24 cellular contexts compared by ENCODE assay signal in the genomic region with DNA sequence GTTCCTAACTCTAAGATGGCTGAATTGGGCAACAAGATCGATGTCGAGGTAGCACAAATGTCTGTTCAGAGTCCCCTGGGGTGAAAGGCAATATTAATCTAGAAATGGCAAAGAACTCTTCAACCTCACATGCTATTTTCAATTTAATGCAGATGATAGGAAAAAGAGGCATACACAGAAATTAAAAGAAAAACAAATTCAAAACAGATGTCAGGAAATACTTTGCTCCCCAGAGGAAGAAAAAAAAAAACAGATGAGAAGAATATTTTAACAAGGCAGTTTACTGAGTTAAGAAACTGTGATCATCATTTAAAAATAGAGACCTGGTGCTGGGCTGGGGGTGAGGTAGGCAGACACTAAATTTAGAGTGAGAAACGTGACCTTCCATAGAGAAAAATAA.
"Had no signal": no experiment of that assay in that cellular context is flagged by ENCODE, and none has a peak within 500 bp of the region (broad histone marks: within the 10 kb centered on the region; RNA-seq: fewer than 3 reads in every experiment).

No MANE protein-coding gene starts in this region.

- H3K4me1 Mint-ChIP-seq: activated CD4-positive, alpha-beta T cell treated with anti-CD3 and anti-CD28 coated beads for 36 hours; activated CD8-positive, alpha-beta memory T cell treated with anti-CD3 and anti-CD28 coated beads, Interleukin-2, amount 10 ng/mL, durations not matched to agents 7 days and 5 days; naive thymus-derived CD8-positive, alpha-beta T cell had no signal

- H3K9ac ChIP-seq: neural progenitor cell had no signal

- H3K4me1 ChIP-seq: adrenal gland, body of pancreas, neural progenitor cell, right atrium auricular region, tibial nerve had no signal

- H3K9me3 Mint-ChIP-seq: activated T-cell treated with anti-CD3 and anti-CD28 coated beads, Interleukin-2, amount 50 U/mL, for 72 hours; mesothelial cell of epicardium; neural progenitor cell had no signal

- H3K4me3 ChIP-seq: adrenal gland, body of pancreas, neural progenitor cell, right atrium auricular region, spleen, tibial nerve had no signal

- H3K27ac Mint-ChIP-seq: activated CD4-positive, alpha-beta T cell treated with anti-CD3 and anti-CD28 coated beads for 36 hours; activated CD8-positive, alpha-beta memory T cell treated with anti-CD3 and anti-CD28 coated beads, Interleukin-2, amount 10 ng/mL, durations not matched to agents 7 days and 5 days; activated CD8-positive, alpha-beta T cell treated with anti-CD3 and anti-CD28 coated beads, Interleukin-2, amount 10 ng/mL, durations not matched to agents 7 days and 5 days; activated naive CD8-positive, alpha-beta T cell; activated T-cell treated with anti-CD3 and anti-CD28 coated beads, Interleukin-2, amount 50 U/mL, for 72 hours; mesothelial cell of epicardium; naive thymus-derived CD8-positive, alpha-beta T cell; neural progenitor cell had no signal

- ATAC-seq: activated CD4-positive, alpha-beta T cell treated with anti-CD3 and anti-CD28 coated beads for 36 hours; activated CD8-positive, alpha-beta memory T cell treated with anti-CD3 and anti-CD28 coated beads, Interleukin-2, amount 10 ng/mL, durations not matched to agents 7 days and 5 days; activated CD8-positive, alpha-beta T cell treated with anti-CD3 and anti-CD28 coated beads, Interleukin-2, amount 10 ng/mL, durations not matched to agents 7 days and 5 days; activated T-cell treated with anti-CD3 and anti-CD28 coated beads, Interleukin-2, amount 50 U/mL, for 72 hours; body of pancreas; left colon; naive thymus-derived CD8-positive, alpha-beta T cell had no signal

- H3K9me3 ChIP-seq: adrenal gland, body of pancreas, right atrium auricular region, spleen, tibial nerve had no signal

- H3K36me3 Mint-ChIP-seq: activated CD8-positive, alpha-beta memory T cell treated with anti-CD3 and anti-CD28 coated beads, Interleukin-2, amount 10 ng/mL, durations not matched to agents 7 days and 5 days; activated naive CD8-positive, alpha-beta T cell; mesothelial cell of epicardium; neural progenitor cell had no signal

- H3K27me3 ChIP-seq: adrenal gland, body of pancreas, neural progenitor cell, right atrium auricular region, spleen, tibial nerve had no signal

- H3K36me3 ChIP-seq: adrenal gland, neural progenitor cell, right atrium auricular region, spleen, tibial nerve had no signal

- H3K27ac ChIP-seq: adrenal gland, body of pancreas, neural progenitor cell, right atrium auricular region, spleen, tibial nerve had no signal

- H3K27me3 Mint-ChIP-seq: activated CD4-positive, alpha-beta T cell treated with anti-CD3 and anti-CD28 coated beads for 36 hours; activated CD8-positive, alpha-beta memory T cell treated with anti-CD3 and anti-CD28 coated beads, Interleukin-2, amount 10 ng/mL, durations not matched to agents 7 days and 5 days; activated naive CD8-positive, alpha-beta T cell had no signal

- DNase-seq: activated CD4-positive, alpha-beta T cell treated with anti-CD3 and anti-CD28 coated beads for 36 hours; activated CD4-positive, CD25-positive, alpha-beta regulatory T cell; activated CD8-positive, alpha-beta memory T cell treated with anti-CD3 and anti-CD28 coated beads, Interleukin-2, amount 10 ng/mL, durations not matched to agents 7 days and 5 days; activated CD8-positive, alpha-beta T cell treated with anti-CD3 and anti-CD28 coated beads, Interleukin-2, amount 10 ng/mL, durations not matched to agents 7 days and 5 days; activated naive CD4-positive, alpha-beta T cell; activated T-cell treated with anti-CD3 and anti-CD28 coated beads, Interleukin-2, amount 50 U/mL, for 72 hours; adrenal gland; aorta; body of pancreas; dermis blood vessel endothelial cell; effector CD4-positive, alpha-beta T cell; head of caudate nucleus; hippocampal formation; left colon; naive thymus-derived CD8-positive, alpha-beta T cell; occipital lobe; spleen; stimulated activated naive CD4-positive, alpha-beta T cell; T-helper 1 cell had no signal

- H3K4me3 Mint-ChIP-seq: activated CD4-positive, alpha-beta T cell treated with anti-CD3 and anti-CD28 coated beads for 36 hours; activated CD8-positive, alpha-beta memory T cell treated with anti-CD3 and anti-CD28 coated beads, Interleukin-2, amount 10 ng/mL, durations not matched to agents 7 days and 5 days; activated CD8-positive, alpha-beta T cell treated with anti-CD3 and anti-CD28 coated beads, Interleukin-2, amount 10 ng/mL, durations not matched to agents 7 days and 5 days; activated naive CD8-positive, alpha-beta T cell; activated T-cell treated with anti-CD3 and anti-CD28 coated beads, Interleukin-2, amount 50 U/mL, for 72 hours; mesothelial cell of epicardium; naive thymus-derived CD8-positive, alpha-beta T cell; neural progenitor cell had no signal
